Comparison of ENCODE assay signal across 8 cellular contexts in the genomic region with DNA sequence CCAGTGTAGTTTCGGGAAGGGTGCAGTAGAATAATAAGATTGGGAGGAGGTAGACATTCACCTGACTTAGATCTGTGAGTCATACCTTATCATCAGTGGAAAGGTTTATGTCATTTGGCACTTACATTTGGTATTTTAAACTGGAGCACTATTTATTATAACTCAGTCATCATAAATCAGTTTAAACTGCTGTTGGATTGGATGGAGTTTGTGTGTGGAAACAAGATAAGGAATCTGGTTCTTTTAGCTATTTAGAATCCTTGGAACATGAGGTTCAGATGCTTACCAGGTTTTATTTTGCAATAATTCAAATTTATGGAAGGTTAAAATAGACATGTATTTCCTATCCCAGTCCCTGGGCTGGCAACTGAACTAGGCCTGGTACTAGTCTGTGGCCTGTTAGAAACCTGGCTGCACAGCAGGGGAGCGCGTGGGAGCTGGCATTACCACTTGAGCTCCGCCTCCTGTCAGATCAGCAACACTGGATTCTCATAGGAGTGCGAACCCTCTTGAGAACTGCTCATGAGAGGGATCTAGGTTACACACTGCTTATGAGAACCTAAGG. TPM values are rescaled to one million over a fixed set of nuclear protein-coding genes. Genes with fewer than 3 reads are reported as not detected.
DNase-seq lines count a peak whose midpoint lies in the region; ATAC-seq, FAIRE-seq and TF ChIP-seq lines count a peak whose summit lies in the region.

No MANE protein-coding gene starts in this region.

- no peak for TF ChIP-seq POLR2A in NB4 (IDR thresholded peaks at IDR 0.05; ENCODE audit: extremely low read depth, insufficient read length)

- H3K36me3 ChIP-seq in colonic mucosa (no peaks in the 10 kb centered on the region), pancreas (no peaks in the 10 kb centered on the region)

- no peaks in the 10 kb centered on the region for H3K27me3 Mint-ChIP-seq in T-helper 2 cell treated with Interferon-gamma antibody and Interleukin-4, amounts not matched to agents 5 μg/mL and 100 μg/mL, for 36 hours (ENCODE audit: low read depth)

- DNase-seq in DMS53 (lab: John Stamatoyannopoulos, UW) (peak; percentile 44), NB4 (ENCODE audit: low read depth) (peak; percentile 73), colonic mucosa (peak; percentile 30), pancreas (peak; percentile 40 to 74 (median 61)), SKM-1 (lab: John Stamatoyannopoulos, UW; ENCODE audit: unreplicated experiment) (no peak), KG1 (lab: John Stamatoyannopoulos, UW) (no peak)
- DNase-seq in T-helper 2 cell treated with Interferon-gamma antibody and Interleukin-4, amounts not matched to agents 5 μg/mL and 100 μg/mL, for 36 hours (ENCODE audit: low spot score), result no peak

- TF ChIP-seq CTCF in NB4 (IDR thresholded peaks at IDR 0.05; ENCODE audit: low read depth, low read length) (no peak), colonic mucosa (IDR thresholded peaks at IDR 0.05) (no peak), pancreas (IDR thresholded peaks at IDR 0.05) (no peak)

- intact Hi-C loops in colonic mucosa (cut with DNase I), result no loop called here
- intact Hi-C loops in pancreas (cut with DNase I), result no loop called here

- no peak overlapping the region for H3K9ac ChIP-seq in colonic mucosa (ENCODE audit: low read depth in 2 of 2, low read length in 2 of 2)

- peak; percentile 5 for FAIRE-seq in pancreas (lab: Jason Lieb, UNC)

- peak; percentile 85 to 93 (median 89) for ATAC-seq in pancreas
- no peak for ATAC-seq in HG03039 (IDR thresholded peaks at IDR 0.05; ENCODE audit: unreplicated experiment)

- H3K9me3 ChIP-seq in colonic mucosa (no peaks in the 10 kb centered on the region), pancreas (no peaks in the 10 kb centered on the region)

- no peak overlapping the region for H3K27ac Mint-ChIP-seq in T-helper 2 cell treated with Interferon-gamma antibody and Interleukin-4, amounts not matched to agents 5 μg/mL and 100 μg/mL, for 36 hours

- peaks cover 6% of the 10 kb centered on the region for H3K36me3 Mint-ChIP-seq in T-helper 2 cell treated with Interferon-gamma antibody and Interleukin-4, amounts not matched to agents 5 μg/mL and 100 μg/mL, for 36 hours (ENCODE audit: low read depth)

- H3K27me3 ChIP-seq in colonic mucosa, result no peaks in the 10 kb centered on the region
- H3K27me3 ChIP-seq in pancreas, result no peaks in the 10 kb centered on the region

- H3K4me1 Mint-ChIP-seq in T-helper 2 cell treated with Interferon-gamma antibody and Interleukin-4, amounts not matched to agents 5 μg/mL and 100 μg/mL, for 36 hours (ENCODE audit: low read depth), result peaks cover 12% of the 10 kb centered on the region

- H3K4me3 ChIP-seq in NB4 (ENCODE audit: low read depth, low read length) (no peak overlapping the region), colonic mucosa (no peak overlapping the region), pancreas (no peak overlapping the region)

- 25 to 36% methylated on average over 5 of the region's 5 CpGs for WGBS in pancreas, 2 donors

- H3K4me3 Mint-ChIP-seq in T-helper 2 cell treated with Interferon-gamma antibody and Interleukin-4, amounts not matched to agents 5 μg/mL and 100 μg/mL, for 36 hours, result no peak overlapping the region

- H3K9me3 Mint-ChIP-seq in T-helper 2 cell treated with Interferon-gamma antibody and Interleukin-4, amounts not matched to agents 5 μg/mL and 100 μg/mL, for 36 hours, result no peaks in the 10 kb centered on the region

- H3K4me1 ChIP-seq in colonic mucosa (no peaks in the 10 kb centered on the region), pancreas (peaks cover 15 to 28% (median 19%) of the 10 kb centered on the region in 3 donors)

- H3K27ac ChIP-seq in colonic mucosa (peak overlapping the region; percentile 46), pancreas (peak overlapping the region in 2 of 4 donors; percentile 54 to 78)

RNA-seq across cellular contexts. Expression of gene ZFAND6, which starts 34.5 kb away (rescaled TPM):
- 10 to 100 TPM; 56.0 to 82.4 TPM for total RNA-seq in colonic mucosa
- total RNA-seq in pancreas, result 10 to 100 TPM; 16.9 to 33.1 (median 18.8) TPM
- 10 to 100 TPM; 18.3 to 41.5 TPM for polyA plus RNA-seq in pancreas

RNA-seq across cellular contexts. Expression of gene FAH, which starts 58.9 kb away (rescaled TPM):
- total RNA-seq in colonic mucosa, result 10 to 100 TPM; 16.0 to 39.8 TPM
- total RNA-seq in pancreas, result 10 to 100 TPM in 3 of 6 donors, 1 to 10 TPM in 3; 5.0 to 14.8 (median 8.7) TPM
- 10 to 100 TPM; 14.3 to 22.9 TPM for polyA plus RNA-seq in pancreas

Comparison
In these comparisons a context has a peak if more than half of its experiments do, and no peak if none do; other contexts are left out.
1. DNase-seq: peak in DMS53 (single experiment), NB4 (single experiment), colonic mucosa (single experiment) and pancreas (6 of 6); none in SKM-1 (single experiment), KG1 (single experiment) and T-helper 2 cell treated with Interferon-gamma antibody and Interleukin-4, amounts not matched to agents 5 μg/mL and 100 μg/mL, for 36 hours (single experiment).